In genomic region chr7:74187915-74188675, GRCh38 we compare ENCODE assay signal across 9 cellular contexts. TPM values are rescaled to one million over a fixed set of nuclear protein-coding genes. Genes with fewer than 3 reads are reported as not detected.
DNase-seq lines count a peak whose midpoint lies in the region; TF ChIP-seq lines count a peak whose summit lies in the region.
"Had no signal": no experiment of that assay in that cellular context is flagged by ENCODE, and none has a peak within 500 bp of the region (broad histone marks: within the 10 kb centered on the region; RNA-seq: fewer than 3 reads in every experiment).

No MANE protein-coding gene starts in this region.

- H3K79me2 ChIP-seq in osteoblast (ENCODE audit: insufficient read depth, low read length) = peaks cover 96% of the 10 kb centered on the region

- H3K27ac ChIP-seq in BLaER1 (no peak overlapping the region), osteoblast (ENCODE audit: low read depth, low read length) (peak overlapping the region; percentile 36), brain microvascular endothelial cell (no peak overlapping the region)

- H3K27me3 ChIP-seq in BLaER1 = no peaks in the 10 kb centered on the region
- no peaks in the 10 kb centered on the region for H3K27me3 ChIP-seq in MG63
- H3K27me3 ChIP-seq in osteoblast (ENCODE audit: insufficient read depth, low read length) = no peaks in the 10 kb centered on the region
- no peaks in the 10 kb centered on the region for H3K27me3 ChIP-seq in brain microvascular endothelial cell (replicated peaks)

- H3K4me1 ChIP-seq in BLaER1 (peaks cover 49% of the 10 kb centered on the region), osteoblast (ENCODE audit: insufficient read depth, low read length) (peaks cover 29% of the 10 kb centered on the region)

- H2AFZ ChIP-seq in osteoblast (ENCODE audit: low read length) = no peak overlapping the region

- H3K4me2 ChIP-seq in BLaER1 (no peak overlapping the region), osteoblast (ENCODE audit: insufficient read depth, low read length) (peak overlapping the region; percentile 32)

- TF ChIP-seq CTCF in osteoblast (IDR thresholded peaks at IDR 0.05; ENCODE audit: extremely low read depth, low read depth, low read length) (no peak), brain microvascular endothelial cell (IDR thresholded peaks at IDR 0.05; ENCODE audit: low read depth, low read length, missing control alignments) (no peak)

- peaks cover 92% of the 10 kb centered on the region for H3K36me3 ChIP-seq in BLaER1
- peaks cover 46% of the 10 kb centered on the region for H3K36me3 ChIP-seq in MG63
- peaks cover 55% of the 10 kb centered on the region for H3K36me3 ChIP-seq in osteoblast (ENCODE audit: insufficient read depth, low read length)
- H3K36me3 ChIP-seq in brain microvascular endothelial cell (replicated peaks) = peaks cover 64% of the 10 kb centered on the region

- H3K9me3 ChIP-seq in BLaER1 = no peaks in the 10 kb centered on the region
- no peaks in the 10 kb centered on the region for H3K9me3 ChIP-seq in MG63
- H3K9me3 ChIP-seq in osteoblast (ENCODE audit: low read depth, low read length) = no peaks in the 10 kb centered on the region

- H3K4me3 ChIP-seq in BLaER1 (no peak overlapping the region), MG63 (no peak overlapping the region), osteoblast (ENCODE audit: insufficient read depth, low read length) (no peak overlapping the region), brain microvascular endothelial cell (ENCODE audit: low read depth, low read length) (no peak overlapping the region)

- in situ Hi-C loops in brain microvascular endothelial cell (cut with HindIII; ENCODE audit: low pct_ligation_motif_present, low sequenced_read_pairs) = loop anchor here (25.0 kb wide), 1 partner anchor 326 kb away; the partner anchor contains the start of gene TMEM270

- 0 out of 2 replicates have a peak overlapping the region, but pooled peaks have one; percentile 19 for H3K9ac ChIP-seq in BLaER1

- peaks cover 100% of the 10 kb centered on the region for H4K20me1 ChIP-seq in BLaER1
- H4K20me1 ChIP-seq in osteoblast (ENCODE audit: insufficient read depth, low read length) = peaks cover 78% of the 10 kb centered on the region

- peak; percentile 39 for DNase-seq in MG63
- peak; percentile 51 for DNase-seq in fibroblast of gingiva (ENCODE audit: low read depth)
- no peak for DNase-seq in osteoblast (ENCODE audit: insufficient read length, low spot score, missing footprints)
- no peak for DNase-seq in epidermal melanocyte (ENCODE audit: insufficient read length, low spot score)
- DNase-seq in NCI-H2227 treated with DMSO at 0.1 percent for 48 hours (lab: John Stamatoyannopoulos, UW) = no peak
- DNase-seq in germinal center (ENCODE audit: low spot score) = no peak
- no peak for DNase-seq in brain microvascular endothelial cell
- DNase-seq: NCI-H510A had no signal

RNA-seq across cellular contexts. Expression of gene EIF4H, which starts 13.9 kb away (rescaled TPM):
- total RNA-seq in MG63 (2014; rRNA removed; shearing (Covaris generic); ENCODE audit: low replicate concordance) = 300 and 364 TPM in 2 replicates
- total RNA-seq in osteoblast = 270 and 295 TPM in 2 replicates

RNA-seq across cellular contexts. Expression of gene LAT2, which starts 21.7 kb away (rescaled TPM):
- total RNA-seq in MG63 (2014; rRNA removed; shearing (Covaris generic); ENCODE audit: low replicate concordance) = 0.20 TPM in 1 of 2 replicates, not detected in the other
- total RNA-seq in osteoblast = 0.29 and 0.36 TPM in 2 replicates

Comparison
In these comparisons a context has a peak if more than half of its experiments do, and no peak if none do; other contexts are left out.
1. DNase-seq: peak in MG63 (single experiment) and fibroblast of gingiva (single experiment); none in osteoblast (single experiment), epidermal melanocyte (single experiment), NCI-H2227 treated with DMSO at 0.1 percent for 48 hours (single experiment), germinal center (single experiment) and brain microvascular endothelial cell (single experiment).